ENCODE assay signal across 23 cellular contexts in genomic region chr16:58543685-58544084, GRCh38.
"Had no signal": no experiment of that assay in that cellular context is flagged by ENCODE, and none has a peak within 500 bp of the region (broad histone marks: within the 10 kb centered on the region; RNA-seq: fewer than 3 reads in every experiment).

No MANE protein-coding gene starts in this region.

- ATAC-seq: K562 had no signal

- H3K4me1 ChIP-seq: SJSA1 had no signal

- DNase-seq: Kasumi-1, MM.1S, NCI-H1092 treated with DMSO at 0.1 percent for 48 hours, NCI-H1436, NCI-H187, NCI-H2029, NCI-H2081 treated with DMSO at 0.1 percent for 48 hours, NCI-H2171, NCI-H226, NCI-H446, NCI-H510A, NCI-H524 treated with DMSO at 0.1 percent for 48 hours, NCI-H69, NCI-H774, Right ventricle myocardium superior, RPMI8226, SIG-M5, SW 1271 had no signal

- H3K9me3 ChIP-seq: SJSA1 had no signal

- H3K4me3 ChIP-seq: K562, SJSA1, SK-N-MC had no signal

- H3K9me3 Mint-ChIP-seq: IgD-negative memory B cell had no signal

- H3K27ac ChIP-seq: KMS-11, SJSA1, SK-N-MC had no signal

- H3K27me3 Mint-ChIP-seq: IgD-negative memory B cell had no signal

- H3K4me1 Mint-ChIP-seq: IgD-negative memory B cell had no signal

- H3K4me3 Mint-ChIP-seq: IgD-negative memory B cell had no signal

- H3K27me3 ChIP-seq: SJSA1 had no signal
